Comparison of ENCODE assay signal across 16 cellular contexts in genomic region chr2:193502363-193503035, GRCh38.
A peak's percentile ranks its signal among the peaks of the same experiment; 100 is the strongest.
DNase-seq lines count a peak whose midpoint lies in the region; ATAC-seq and TF ChIP-seq lines count a peak whose summit lies in the region.
"Had no signal": no experiment of that assay in that cellular context is flagged by ENCODE, and none has a peak within 500 bp of the region (broad histone marks: within the 10 kb centered on the region; RNA-seq: fewer than 3 reads in every experiment).

No MANE protein-coding gene starts in this region.

- H3K27ac ChIP-seq in GM23338 (ENCODE audit: low read depth): peak overlapping the region; percentile 87
- H3K27ac ChIP-seq in neural progenitor cell: no peak overlapping the region
- H3K27ac ChIP-seq in osteoblast (ENCODE audit: low read depth, low read length): no peak overlapping the region
- H3K27ac ChIP-seq: GM23248, stomach had no signal

- H3K9me3 Mint-ChIP-seq in GM23338 (no peaks in the 10 kb centered on the region), neural progenitor cell (peaks cover 5% of the 10 kb centered on the region)

- H3K4me1 ChIP-seq in GM23338 (ENCODE audit: insufficient read depth) (no peaks in the 10 kb centered on the region; the same call in 1 of the 2 replicates), neural progenitor cell (no peaks in the 10 kb centered on the region), osteoblast (ENCODE audit: insufficient read depth, low read length) (no peaks in the 10 kb centered on the region)
- H3K4me1 ChIP-seq: stomach had no signal

- no peaks in the 10 kb centered on the region for H3K9me3 ChIP-seq in neural progenitor cell (ENCODE audit: low read depth)
- peaks cover 3% of the 10 kb centered on the region for H3K9me3 ChIP-seq in osteoblast (ENCODE audit: low read depth, low read length)
- H3K9me3 ChIP-seq: MG63 had no signal

- H3K4me1 Mint-ChIP-seq in GM23338 (no peaks in the 10 kb centered on the region), neural progenitor cell (peaks cover 5% of the 10 kb centered on the region)

- H3F3A ChIP-seq in GM23338 (replicated peaks; ENCODE audit: low read depth) (no peaks in the 10 kb centered on the region), neural progenitor cell (ENCODE audit: low read depth) (no peaks in the 10 kb centered on the region)

- peaks cover 7% of the 10 kb centered on the region for H3K27me3 Mint-ChIP-seq in GM23338 (ENCODE audit: insufficient read depth, low read depth, poor library complexity)
- H3K27me3 Mint-ChIP-seq in neural progenitor cell (ENCODE audit: insufficient read depth, low read depth): peaks cover 3% of the 10 kb centered on the region

- peak; percentile 96 for ATAC-seq in GM23338
- no peak for ATAC-seq in GM19455 (IDR thresholded peaks at IDR 0.05; ENCODE audit: unreplicated experiment)
- ATAC-seq in GM18517 (IDR thresholded peaks at IDR 0.05; ENCODE audit: unreplicated experiment): no peak
- ATAC-seq: activated naive CD4-positive, alpha-beta T cell treated with anti-CD3 and anti-CD28 coated beads, Interleukin-2, amount 50 U/mL, for 72 hours had no signal

- H3K9ac ChIP-seq in neural progenitor cell: no peak overlapping the region
- H3K9ac ChIP-seq: GM23248 had no signal

- TF ChIP-seq CTCF in GM23338 (conservative IDR thresholded peaks at IDR 0.05; ENCODE audit: low read depth in 2 of 2): 0 out of 4 replicates have a peak, but pooled peaks of 1 of the 2 experiments have one; percentile 1
- no peak for TF ChIP-seq CTCF in fibroblast of villous mesenchyme (IDR thresholded peaks at IDR 0.05; ENCODE audit: insufficient read depth, low read depth, low read length)
- peak; percentile 46 for TF ChIP-seq CTCF in neural progenitor cell (IDR thresholded peaks at IDR 0.05)
- no peak for TF ChIP-seq CTCF in osteoblast (IDR thresholded peaks at IDR 0.05; ENCODE audit: extremely low read depth, low read depth, low read length)

- H3K4me2 ChIP-seq in GM23338: peak overlapping the region; percentile 83
- H3K4me2 ChIP-seq in neural progenitor cell: peak overlapping the region; percentile 67
- no peak overlapping the region for H3K4me2 ChIP-seq in osteoblast (ENCODE audit: insufficient read depth, low read length)

- H4K20me1 ChIP-seq in GM23338 (replicated peaks; ENCODE audit: insufficient read depth) (no peaks in the 10 kb centered on the region), neural progenitor cell (ENCODE audit: low read depth) (no peaks in the 10 kb centered on the region), osteoblast (ENCODE audit: insufficient read depth, low read length) (no peaks in the 10 kb centered on the region)

- peak overlapping the region; percentile 53 for H3K4me3 ChIP-seq in GM23338
- H3K4me3 ChIP-seq in fibroblast of villous mesenchyme (ENCODE audit: low read depth, low read length): peak overlapping the region; percentile 21
- H3K4me3 ChIP-seq in neural progenitor cell: peak overlapping the region; percentile 45
- H3K4me3 ChIP-seq in osteoblast (ENCODE audit: insufficient read depth, low read length): no peak overlapping the region
- H3K4me3 ChIP-seq: GM23248, MG63, stomach had no signal

- peaks cover 17% of the 10 kb centered on the region for H3K79me2 ChIP-seq in GM23338 (replicated peaks; ENCODE audit: insufficient read depth)
- H3K79me2 ChIP-seq in neural progenitor cell (ENCODE audit: low read depth): peaks cover 18% of the 10 kb centered on the region
- no peaks in the 10 kb centered on the region for H3K79me2 ChIP-seq in osteoblast (ENCODE audit: insufficient read depth, low read length)

- peaks cover 4% of the 10 kb centered on the region; the same call in 1 of the 2 replicates for H3K9me2 ChIP-seq in GM23338 (ENCODE audit: insufficient read depth)

- H3K36me3 ChIP-seq in GM23338 (ENCODE audit: insufficient read depth): no peaks in the 10 kb centered on the region
- no peaks in the 10 kb centered on the region for H3K36me3 ChIP-seq in neural progenitor cell
- no peaks in the 10 kb centered on the region for H3K36me3 ChIP-seq in osteoblast (ENCODE audit: insufficient read depth, low read length)
- H3K36me3 ChIP-seq: MG63, stomach had no signal

- H3K4me3 Mint-ChIP-seq in GM23338 (no peak overlapping the region), neural progenitor cell (peak overlapping the region; percentile 84)

- no peaks in the 10 kb centered on the region; the same call in 2 of the 3 replicates for H3K36me3 Mint-ChIP-seq in GM23338 (ENCODE audit: low read depth)
- no peaks in the 10 kb centered on the region for H3K36me3 Mint-ChIP-seq in neural progenitor cell
- H3K36me3 Mint-ChIP-seq: activated naive CD4-positive, alpha-beta T cell treated with anti-CD3 and anti-CD28 coated beads, Interleukin-2, amount 50 U/mL, for 72 hours had no signal

- H3K27ac Mint-ChIP-seq in GM23338: no peak overlapping the region
- no peak overlapping the region for H3K27ac Mint-ChIP-seq in neural progenitor cell
- H3K27ac Mint-ChIP-seq: activated naive CD4-positive, alpha-beta T cell treated with anti-CD3 and anti-CD28 coated beads, Interleukin-2, amount 50 U/mL, for 72 hours had no signal

- H2AFZ ChIP-seq in GM23338 (peak overlapping the region; percentile 97), neural progenitor cell (replicated peaks) (peak overlapping the region; percentile 80), osteoblast (ENCODE audit: low read length) (no peak overlapping the region)
- H2AFZ ChIP-seq: GM23248 had no signal

- no peaks in the 10 kb centered on the region for H3K27me3 ChIP-seq in GM23338 (ENCODE audit: insufficient read depth)
- H3K27me3 ChIP-seq in neural progenitor cell: no peaks in the 10 kb centered on the region
- no peaks in the 10 kb centered on the region for H3K27me3 ChIP-seq in osteoblast (ENCODE audit: insufficient read depth, low read length)
- H3K27me3 ChIP-seq: MG63, stomach had no signal

- DNase-seq in GM23338 (ENCODE audit: low spot score) (peak; percentile 81), NCI-H2196 treated with DMSO at 0.1 percent for 48 hours (lab: John Stamatoyannopoulos, UW; ENCODE audit: unreplicated experiment) (peak; percentile 20), fibroblast of villous mesenchyme (ENCODE audit: low read depth) (no peak), neural progenitor cell (ENCODE audit: low spot score) (peak; percentile 82), osteoblast (ENCODE audit: insufficient read length, low spot score, missing footprints) (no peak)
- DNase-seq in activated CD8-positive, alpha-beta memory T cell treated with anti-CD3 and anti-CD28 coated beads, Interleukin-2, amount 50 U/mL, for 4 hours: no peak
- DNase-seq: DMS79; GM23248; hypothalamus; MG63; NCI-H774; stimulated activated CD4-positive, alpha-beta T cell treated with anti-CD3 and anti-CD28 coated beads, Interleukin-4, amount 100 ng/mL, for 4 hours; stomach had no signal

TF ChIP-seq in GM23338, 12 proteins besides CTCF, POLR2A, EP300 and RAD21 (continues in another document):
- TF ChIP-seq ETS1 (IDR thresholded peaks at IDR 0.05): no peak
- no peak for TF ChIP-seq ZNF114 (CRISPR knock-in tag; IDR thresholded peaks at IDR 0.05)
- no peak for TF ChIP-seq EZH2 (IDR thresholded peaks at IDR 0.05; ENCODE audit: low read depth, unreplicated experiment)
- no peak for TF ChIP-seq ZNF331 (CRISPR knock-in tag; IDR thresholded peaks at IDR 0.05; ENCODE audit: low read depth)
- no peak for TF ChIP-seq NANOG (IDR thresholded peaks at IDR 0.05; ENCODE audit: borderline replicate concordance)
- no peak; the same call in 1 of the 2 replicates for TF ChIP-seq POLR2AphosphoS5 (IDR thresholded peaks at IDR 0.05; ENCODE audit: low read depth)

Comparison
In these comparisons a context has a peak if more than half of its experiments do, and no peak if none do; other contexts are left out.
1. DNase-seq: peak in GM23338 (single experiment), NCI-H2196 treated with DMSO at 0.1 percent for 48 hours (single experiment) and neural progenitor cell (single experiment); none in fibroblast of villous mesenchyme (single experiment), osteoblast (single experiment) and activated CD8-positive, alpha-beta memory T cell treated with anti-CD3 and anti-CD28 coated beads, Interleukin-2, amount 50 U/mL, for 4 hours (single experiment).